9 cellular contexts compared by ENCODE assay signal in the genomic region with DNA sequence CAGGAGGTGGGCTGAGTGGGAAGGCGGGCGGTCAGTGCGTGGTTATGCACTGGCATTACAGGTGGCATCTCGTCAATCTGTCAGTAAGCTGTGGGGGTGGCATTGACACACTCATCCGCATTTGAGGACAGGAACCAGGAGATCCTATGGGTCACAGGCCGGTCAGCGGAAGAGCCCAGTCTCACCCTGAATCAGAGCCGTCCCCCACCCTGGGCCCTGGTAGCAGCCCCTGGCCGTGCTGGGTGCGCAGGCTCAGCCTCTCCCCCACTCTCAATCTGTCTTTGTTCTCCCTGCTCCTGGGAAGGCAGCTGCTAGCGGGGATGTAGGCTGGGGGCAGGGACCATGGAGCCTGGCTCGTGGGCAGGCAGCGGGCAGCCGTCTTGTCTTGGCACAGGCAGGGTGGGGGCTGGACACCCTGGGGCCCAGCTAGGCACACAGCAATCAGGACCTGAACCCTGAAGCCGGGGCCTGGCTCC.
DNase-seq lines count a peak whose midpoint lies in the region; ATAC-seq and TF ChIP-seq lines count a peak whose summit lies in the region.
"Had no signal": no experiment of that assay in that cellular context is flagged by ENCODE, and none has a peak within 500 bp of the region (broad histone marks: within the 10 kb centered on the region; RNA-seq: fewer than 3 reads in every experiment).

No MANE protein-coding gene starts in this region.

- H3K27ac ChIP-seq in WERI-Rb-1: peak overlapping the region; percentile 45
- H3K27ac ChIP-seq: 22Rv1 had no signal

- no peaks in the 10 kb centered on the region for H3K9me3 Mint-ChIP-seq in stimulated activated effector memory CD8-positive, alpha-beta T cell treated with anti-CD3 and anti-CD28 coated beads, Interleukin-12 subunit alpha, Interleukin-12 subunit beta, amount 100 ng/mL, for 72 hours

- no peak overlapping the region for H3K4me3 ChIP-seq in WERI-Rb-1 (ENCODE audit: low read depth, low read length)

- peaks cover 29% of the 10 kb centered on the region for H3K36me3 ChIP-seq in WERI-Rb-1

- no peak for TF ChIP-seq CTCF in WERI-Rb-1 (IDR thresholded peaks at IDR 0.05; ENCODE audit: low read depth, low read length)

- peak overlapping the region; percentile 25 for H3K4me3 Mint-ChIP-seq in stimulated activated effector memory CD8-positive, alpha-beta T cell treated with anti-CD3 and anti-CD28 coated beads, Interleukin-12 subunit alpha, Interleukin-12 subunit beta, amount 100 ng/mL, for 72 hours

- no peak for ATAC-seq in stimulated activated effector memory CD8-positive, alpha-beta T cell treated with anti-CD3 and anti-CD28 coated beads, Interleukin-12 subunit alpha, Interleukin-12 subunit beta, amount 100 ng/mL, for 72 hours
- ATAC-seq in HG03460 (IDR thresholded peaks at IDR 0.05; ENCODE audit: unreplicated experiment) (no peak), HG02759 (IDR thresholded peaks at IDR 0.05; ENCODE audit: unreplicated experiment) (no peak)

- DNase-seq in DMS 273 (lab: John Stamatoyannopoulos, UW; ENCODE audit: unreplicated experiment): peak; percentile 40
- no peak for DNase-seq in DMS 273 treated with DMSO at 0.1 percent for 48 hours (lab: John Stamatoyannopoulos, UW)
- no peak for DNase-seq in WERI-Rb-1
- DNase-seq in hippocampal formation (lab: John Stamatoyannopoulos, UW): peak; percentile 88 to 94
- DNase-seq in stimulated activated effector memory CD8-positive, alpha-beta T cell treated with anti-CD3 and anti-CD28 coated beads, Interleukin-12 subunit alpha, Interleukin-12 subunit beta, amount 100 ng/mL, for 72 hours (ENCODE audit: low spot score in 2 of 2): no peak
- no peak for DNase-seq in NCI-H2196 (lab: John Stamatoyannopoulos, UW; ENCODE audit: unreplicated experiment)

- H3K27me3 ChIP-seq in WERI-Rb-1 (ENCODE audit: insufficient read depth, low read depth, severe bottlenecking): no peaks in the 10 kb centered on the region

- peaks cover 7% of the 10 kb centered on the region for H3K36me3 Mint-ChIP-seq in stimulated activated effector memory CD8-positive, alpha-beta T cell treated with anti-CD3 and anti-CD28 coated beads, Interleukin-12 subunit alpha, Interleukin-12 subunit beta, amount 100 ng/mL, for 72 hours

- peaks cover 24% of the 10 kb centered on the region for H3K4me1 Mint-ChIP-seq in stimulated activated effector memory CD8-positive, alpha-beta T cell treated with anti-CD3 and anti-CD28 coated beads, Interleukin-12 subunit alpha, Interleukin-12 subunit beta, amount 100 ng/mL, for 72 hours

- no peaks in the 10 kb centered on the region for H3K9me3 ChIP-seq in WERI-Rb-1 (ENCODE audit: severe bottlenecking)

- peak overlapping the region; percentile 87 for H3K27ac Mint-ChIP-seq in stimulated activated effector memory CD8-positive, alpha-beta T cell treated with anti-CD3 and anti-CD28 coated beads, Interleukin-12 subunit alpha, Interleukin-12 subunit beta, amount 100 ng/mL, for 72 hours

Comparison
In these comparisons a context has a peak if more than half of its experiments do, and no peak if none do; other contexts are left out.
1. DNase-seq: peak in DMS 273 (single experiment) and hippocampal formation (2 of 2); none in DMS 273 treated with DMSO at 0.1 percent for 48 hours (single experiment), WERI-Rb-1 (single experiment), stimulated activated effector memory CD8-positive, alpha-beta T cell treated with anti-CD3 and anti-CD28 coated beads, Interleukin-12 subunit alpha, Interleukin-12 subunit beta, amount 100 ng/mL, for 72 hours (0 of 2) and NCI-H2196 (single experiment).